Comparison of ENCODE assay signal across 8 cellular contexts in the genomic region with DNA sequence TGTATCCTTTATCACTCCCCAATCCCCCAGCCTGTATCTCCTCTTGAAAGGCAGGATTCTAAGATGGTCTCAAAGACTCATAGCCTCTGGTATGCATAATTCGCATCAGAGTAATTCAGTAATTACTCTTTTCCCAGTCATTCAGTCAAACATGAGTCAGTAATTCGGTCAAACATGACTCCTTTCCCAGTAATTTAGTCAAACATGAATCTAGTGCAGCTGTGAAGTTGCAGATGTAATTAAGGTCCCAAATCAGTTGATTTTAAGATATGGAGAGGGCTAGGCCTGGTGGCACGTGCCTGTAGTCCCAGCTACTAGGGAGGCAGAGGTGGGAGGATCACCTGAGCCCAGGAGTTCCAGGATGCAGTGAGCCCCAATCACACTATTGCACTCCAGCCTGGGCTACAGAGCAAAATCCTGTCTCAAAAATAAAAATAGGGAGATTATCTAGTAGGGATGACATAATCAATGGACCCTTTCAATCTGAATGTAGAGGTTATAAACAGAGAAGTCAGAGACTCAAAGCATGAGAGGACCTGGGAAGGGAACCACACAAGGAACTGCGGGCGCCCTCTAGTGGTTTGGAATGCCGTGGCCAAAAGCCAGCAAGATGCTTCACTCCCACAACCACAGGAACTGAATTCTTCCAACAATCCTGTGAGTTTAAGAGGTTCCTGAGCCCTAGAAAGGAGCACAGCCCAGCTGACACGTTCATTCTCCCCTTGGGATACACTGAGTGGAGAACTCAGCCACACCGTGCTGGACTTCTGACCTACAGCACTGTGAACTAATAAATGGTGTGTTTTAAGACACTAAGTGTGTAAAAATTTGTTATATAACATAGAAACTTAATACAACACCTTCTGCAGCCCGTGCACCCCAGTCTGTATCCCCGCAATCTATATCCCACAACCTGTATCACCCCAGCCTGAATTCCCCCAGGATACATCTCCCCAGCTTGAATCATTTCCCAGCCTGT. TPM values are rescaled to one million over a fixed set of nuclear protein-coding genes. Genes with fewer than 3 reads are reported as not detected.
A peak's percentile ranks its signal among the peaks of the same experiment; 100 is the strongest.
DNase-seq lines count a peak whose midpoint lies in the region; ATAC-seq, FAIRE-seq and TF ChIP-seq lines count a peak whose summit lies in the region.

No MANE protein-coding gene starts in this region.

- no peak overlapping the region for H3K9ac ChIP-seq in SK-N-MC (ENCODE audit: insufficient read length)

- H3K36me3 ChIP-seq in SK-N-MC (ENCODE audit: insufficient read depth, low read length) (no peaks in the 10 kb centered on the region), upper lobe of right lung (no peaks in the 10 kb centered on the region)

- no peak overlapping the region for H3K4me3 ChIP-seq in SK-N-MC
- no peak overlapping the region for H3K4me3 ChIP-seq in upper lobe of right lung

- no peaks in the 10 kb centered on the region for H3K27me3 ChIP-seq in upper lobe of right lung

- no peaks in the 10 kb centered on the region for H3K9me3 ChIP-seq in SK-N-MC (ENCODE audit: low read depth, low read length)
- H3K9me3 ChIP-seq in upper lobe of right lung: no peaks in the 10 kb centered on the region

- FAIRE-seq in GM19239 (lab: Jason Lieb, UNC): peak; percentile 39

- DNase-seq in AG08396 (ENCODE audit: low spot score) (peak; percentile 70), GM19239 (ENCODE audit: insufficient read length, low spot score) (peak; percentile 50), NCI-H1092 treated with DMSO at 0.1 percent for 48 hours (lab: John Stamatoyannopoulos, UW) (peak; percentile 70), SK-N-MC (ENCODE audit: low read depth, low spot score) (peak; percentile 24), glomerular visceral epithelial cell (ENCODE audit: extremely low spot score) (peak; percentile 84), posterior cingulate gyrus (peak; percentile 69 to 97 (median 88)), upper lobe of right lung (peak; percentile 90)
- DNase-seq in activated naive CD4-positive, alpha-beta T cell (lab: John Stamatoyannopoulos, UW): peak; percentile 26 to 67 (median 66)

- peak; percentile 89 for ATAC-seq in upper lobe of right lung

- intact Hi-C loops in posterior cingulate gyrus (cut with DNase I): loop anchor here (1.0 kb wide), 1 partner anchor 58 kb away; no protein-coding TSS in a partner anchor
- intact Hi-C loops in upper lobe of right lung (cut with DNase I): no loop called here

- peak; percentile 97 for TF ChIP-seq CTCF in upper lobe of right lung (IDR thresholded peaks at IDR 0.05)

- H3K4me1 ChIP-seq in upper lobe of right lung: no peaks in the 10 kb centered on the region

- H3K27ac ChIP-seq in SK-N-MC (no peak overlapping the region), upper lobe of right lung (no peak overlapping the region)

RNA-seq across cellular contexts. Expression of a gene that starts 14.3 kb away (rescaled TPM):
- 2.3 TPM for total RNA-seq in upper lobe of right lung

RNA-seq across cellular contexts. Expression of a gene that starts 33.7 kb away (rescaled TPM):
- total RNA-seq in upper lobe of right lung: 61.7 TPM

Comparison
In these comparisons a context has a peak if more than half of its experiments do, and no peak if none do; other contexts are left out.
1. DNase-seq: peak in every context shown above with its lines; median percentile 90 in upper lobe of right lung; 88 in posterior cingulate gyrus; 84 in glomerular visceral epithelial cell; 70 in AG08396; 70 in NCI-H1092 treated with DMSO at 0.1 percent for 48 hours; 66 in activated naive CD4-positive, alpha-beta T cell; 50 in GM19239; 24 in SK-N-MC.